29 cellular contexts compared by ENCODE assay signal in genomic region chr15:95208988-95209387, GRCh38.
DNase-seq lines count a peak whose midpoint lies in the region; ATAC-seq, FAIRE-seq and TF ChIP-seq lines count a peak whose summit lies in the region.
"Had no signal": no experiment of that assay in that cellular context is flagged by ENCODE, and none has a peak within 500 bp of the region (broad histone marks: within the 10 kb centered on the region; RNA-seq: fewer than 3 reads in every experiment).

No MANE protein-coding gene starts in this region.

- no peaks in the 10 kb centered on the region for H3K9me3 ChIP-seq in A549

- ATAC-seq in A549 (no peak), GM21576 (IDR thresholded peaks at IDR 0.05; ENCODE audit: unreplicated experiment) (no peak)
- ATAC-seq: effector memory CD8-positive, alpha-beta T cell; naive thymus-derived CD8-positive, alpha-beta T cell; stimulated activated naive CD8-positive, alpha-beta T cell treated with anti-CD3 and anti-CD28 coated beads, Interleukin-15, amount 100 ng/mL, for 72 hours; T-cell had no signal

- H3K4me3 ChIP-seq in A549: no peak overlapping the region
- H3K4me3 ChIP-seq in HFF-Myc (replicated peaks; ENCODE audit: low read depth, low read length): no peak overlapping the region
- no peak overlapping the region for H3K4me3 ChIP-seq in fibroblast of pulmonary artery (replicated peaks; ENCODE audit: low read depth, low read length)
- H3K4me3 ChIP-seq in coronary artery: no peak overlapping the region
- H3K4me3 ChIP-seq: adrenal gland, esophagus muscularis mucosa, skin epidermis had no signal

- no peak for TF ChIP-seq EP300 in A549 (IDR thresholded peaks at IDR 0.05)

- POLR2A ChIA-PET in A549 (lab: Yijun Ruan, JAX): no interaction called here

- H3K27ac ChIP-seq in A549 (no peak overlapping the region), coronary artery (no peak overlapping the region)
- H3K27ac ChIP-seq: adrenal gland, esophagus muscularis mucosa, skin epidermis had no signal

- H3K4me1 ChIP-seq in A549: no peaks in the 10 kb centered on the region
- H3K4me1 ChIP-seq: adrenal gland, esophagus muscularis mucosa had no signal

- TF ChIP-seq POLR2A in A549 (IDR thresholded peaks at IDR 0.05; ENCODE audit: low read length): no peak

- TF ChIP-seq CTCF in A549 (IDR thresholded peaks at IDR 0.05): no peak
- no peak for TF ChIP-seq CTCF in HFF-Myc (IDR thresholded peaks at IDR 0.05; ENCODE audit: low read depth, low read length, missing control alignments)
- TF ChIP-seq CTCF in fibroblast of pulmonary artery (IDR thresholded peaks at IDR 0.05; ENCODE audit: low read length, missing control alignments): no peak
- no peak for TF ChIP-seq CTCF in coronary artery (IDR thresholded peaks at IDR 0.05)

- FAIRE-seq in A549 (lab: Jason Lieb, UNC): peak; percentile 36
- FAIRE-seq: colon, keratinocyte had no signal

- CTCF ChIA-PET in A549 (lab: Yijun Ruan, JAX): no interaction called here

- no peak overlapping the region for H3K4me2 ChIP-seq in A549

- DNase-seq in A549 (ENCODE audit: low read depth in 1 of 2, low spot score in 1 of 2) (no peak), HFF-Myc (ENCODE audit: extremely low read depth, low read depth) (peak; percentile 15), amniotic epithelial cell (ENCODE audit: low read depth) (peak; percentile 17), fibroblast of pulmonary artery (ENCODE audit: low read depth) (peak; percentile 31), coronary artery (ENCODE audit: low spot score) (no peak)
- DNase-seq in stimulated activated CD4-positive, alpha-beta T cell treated with anti-CD3 and anti-CD28 coated beads, Interleukin-12 subunit alpha, Interleukin-12 subunit beta, amount 100 ng/mL, for 4 hours: no peak
- DNase-seq in activated T-cell treated with anti-CD3 and anti-CD28 coated beads, Interleukin-2, amount 50 U/mL, for 48 hours: no peak
- DNase-seq: 8988T; activated CD4-positive, alpha-beta T cell treated with anti-CD3 and anti-CD28 coated beads, Interleukin-2, amount 50 U/mL, for 4 hours; activated naive CD4-positive, alpha-beta T cell treated with anti-CD3 and anti-CD28 coated beads for 36 hours; adrenal gland; CD8-positive, alpha-beta memory T cell; effector memory CD8-positive, alpha-beta T cell; GDM1; glutamatergic neuron; midbrain; naive thymus-derived CD8-positive, alpha-beta T cell; NCI-H1417 treated with DMSO at 0.1 percent for 48 hours; NCI-H446 treated with DMSO at 0.1 percent for 48 hours; occipital lobe; RPMI8226; stimulated activated CD8-positive, alpha-beta memory T cell treated with anti-CD3 and anti-CD28 coated beads, Interleukin-4, amount 100 ng/mL, for 48 hours; stimulated activated naive CD8-positive, alpha-beta T cell treated with anti-CD3 and anti-CD28 coated beads, Interleukin-15, amount 100 ng/mL, for 72 hours; T-cell had no signal

- TF ChIP-seq RAD21 in A549 (conservative IDR thresholded peaks at IDR 0.05 in 1 of 2, IDR thresholded peaks at IDR 0.05 in 1 of 2): no peak

TF ChIP-seq in A549, 52 proteins besides CTCF, POLR2A, EP300 and RAD21:
- TF ChIP-seq CHD2 (IDR thresholded peaks at IDR 0.05; ENCODE audit: low read length, partially characterized antibody) (no peak), RCOR1 (IDR thresholded peaks at IDR 0.05; ENCODE audit: low read depth, low read length) (no peak), ZC3H11A (IDR thresholded peaks at IDR 0.05) (no peak), POLR2AphosphoS2 (conservative IDR thresholded peaks at IDR 0.05; ENCODE audit: low read length) (no peak), ESRRA (IDR thresholded peaks at IDR 0.05; ENCODE audit: borderline replicate concordance, low read length) (no peak), JUN (IDR thresholded peaks at IDR 0.05) (no peak), GATA3 (IDR thresholded peaks at IDR 0.05; ENCODE audit: borderline replicate concordance) (no peak)
- TF ChIP-seq, protein P1, sequence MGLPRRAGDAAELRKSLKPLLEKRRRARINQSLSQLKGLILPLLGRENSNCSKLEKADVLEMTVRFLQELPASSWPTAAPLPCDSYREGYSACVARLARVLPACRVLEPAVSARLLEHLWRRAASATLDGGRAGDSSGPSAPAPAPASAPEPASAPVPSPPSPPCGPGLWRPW (IDR thresholded peaks at IDR 0.05): no peak
- TF ChIP-seq, protein P2, sequence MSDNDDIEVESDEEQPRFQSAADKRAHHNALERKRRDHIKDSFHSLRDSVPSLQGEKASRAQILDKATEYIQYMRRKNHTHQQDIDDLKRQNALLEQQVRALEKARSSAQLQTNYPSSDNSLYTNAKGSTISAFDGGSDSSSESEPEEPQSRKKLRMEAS (IDR thresholded peaks at IDR 0.05): no peak

Comparison
In these comparisons a context has a peak if more than half of its experiments do, and no peak if none do; other contexts are left out.
1. DNase-seq: peak in HFF-Myc (single experiment), amniotic epithelial cell (single experiment) and fibroblast of pulmonary artery (single experiment); none in A549 (0 of 2), coronary artery (single experiment), stimulated activated CD4-positive, alpha-beta T cell treated with anti-CD3 and anti-CD28 coated beads, Interleukin-12 subunit alpha, Interleukin-12 subunit beta, amount 100 ng/mL, for 4 hours (single experiment) and activated T-cell treated with anti-CD3 and anti-CD28 coated beads, Interleukin-2, amount 50 U/mL, for 48 hours (0 of 2).